20 cellular contexts compared by ENCODE assay signal in the genomic region with DNA sequence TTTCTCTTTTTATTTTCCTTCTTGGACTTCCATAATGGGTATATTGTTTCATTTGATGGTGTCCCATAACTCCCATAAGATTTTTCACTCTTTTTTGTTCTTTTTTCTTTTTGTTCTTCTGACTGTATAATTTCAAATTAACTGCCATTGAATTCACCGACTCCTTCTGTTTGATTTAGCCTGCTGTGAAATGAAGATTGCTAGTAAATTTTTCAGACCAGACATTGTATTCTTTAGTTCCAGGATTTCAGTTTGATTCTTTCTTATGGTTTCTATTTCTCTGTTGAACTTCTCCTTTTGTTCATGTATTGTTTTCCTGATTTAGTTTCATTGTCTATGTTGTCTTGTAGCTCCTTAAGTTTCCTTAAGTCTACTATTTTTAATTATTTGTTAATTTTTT.
"Had no signal": no experiment of that assay in that cellular context is flagged by ENCODE, and none has a peak within 500 bp of the region (broad histone marks: within the 10 kb centered on the region; RNA-seq: fewer than 3 reads in every experiment).

No MANE protein-coding gene starts in this region.

- H3K36me3 ChIP-seq: SJSA1 had no signal

- H3K4me3 ChIP-seq: SJSA1, SK-N-MC had no signal

- H3K27ac ChIP-seq: HL-60, KMS-11, SJSA1, SK-N-MC had no signal

- DNase-seq: MM.1S, NCI-H1092 treated with DMSO at 0.1 percent for 48 hours, NCI-H1436, NCI-H187, NCI-H2029, NCI-H2081 treated with DMSO at 0.1 percent for 48 hours, NCI-H2171, NCI-H226, NCI-H446, NCI-H510A, NCI-H524 treated with DMSO at 0.1 percent for 48 hours, NCI-H69, NCI-H774, Right ventricle myocardium superior, RPMI8226, SIG-M5 had no signal

- H3K9me3 ChIP-seq: SJSA1 had no signal

- H3K4me1 ChIP-seq: SJSA1 had no signal
